In the genomic region with DNA sequence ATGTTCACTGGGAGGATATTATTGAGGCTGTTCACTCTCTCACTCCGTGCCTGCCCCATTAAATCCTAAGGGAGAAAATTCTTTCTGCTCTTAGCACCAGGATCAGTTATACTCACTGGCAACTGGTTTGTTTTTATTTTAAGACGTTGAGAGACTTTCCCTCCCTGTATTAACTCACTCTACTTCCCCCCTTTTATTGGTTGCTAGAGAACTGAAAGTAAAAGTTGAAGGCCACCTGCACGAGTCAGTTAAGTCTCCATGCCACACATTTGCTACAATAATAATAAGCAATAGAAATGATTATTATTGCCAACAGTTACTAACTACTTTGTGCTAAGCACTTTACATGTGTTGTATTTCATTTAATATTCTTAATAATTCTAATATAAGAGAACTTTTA, we compare ENCODE assay signal across 10 cellular contexts. TPM values are rescaled to one million over a fixed set of nuclear protein-coding genes. Genes with fewer than 3 reads are reported as not detected.
DNase-seq lines count a peak whose midpoint lies in the region; ATAC-seq, FAIRE-seq and TF ChIP-seq lines count a peak whose summit lies in the region.
"Not testable (repeated sequence)": the region's sequence is repeated elsewhere in the genome, so short reads cannot be mapped to it uniquely, and the experiment has no call there.
"Had no signal": no experiment of that assay in that cellular context is flagged by ENCODE, and none has a peak within 500 bp of the region (broad histone marks: within the 10 kb centered on the region; RNA-seq: fewer than 3 reads in every experiment).

No MANE protein-coding gene starts in this region.

- DNase-seq in GM12891 (ENCODE audit: insufficient read length, low spot score); activated naive CD8-positive, alpha-beta T cell treated with anti-CD3 and anti-CD28 coated beads, Interleukin-2, amount 10 ng/mL, durations not matched to agents 7 days and 5 days; stimulated activated effector memory CD8-positive, alpha-beta T cell treated with anti-CD3 and anti-CD28 coated beads, Interleukin-12 subunit alpha, Interleukin-12 subunit beta, amount 100 ng/mL, for 72 hours (ENCODE audit: low spot score in 2 of 2): not testable (repeated sequence)
- DNase-seq in SIG-M5 treated with dmso at 0.1 percent for 504 hours (lab: John Stamatoyannopoulos, UW; ENCODE audit: unreplicated experiment): peak; percentile 0

- ATAC-seq in GM19351 (IDR thresholded peaks at IDR 0.05; ENCODE audit: unreplicated experiment): peak; percentile 87
- peak; percentile 95 for ATAC-seq in GM21723 (IDR thresholded peaks at IDR 0.05; ENCODE audit: unreplicated experiment)
- peak; percentile 68 for ATAC-seq in HG03025 (IDR thresholded peaks at IDR 0.05; ENCODE audit: low FRiP score, unreplicated experiment)
- ATAC-seq in HG03571 (IDR thresholded peaks at IDR 0.05; ENCODE audit: unreplicated experiment): peak; percentile 70
- not testable (repeated sequence) for ATAC-seq in activated naive CD8-positive, alpha-beta T cell treated with anti-CD3 and anti-CD28 coated beads, Interleukin-2, amount 10 ng/mL, durations not matched to agents 7 days and 5 days (ENCODE audit: low read depth); stimulated activated effector memory CD8-positive, alpha-beta T cell treated with anti-CD3 and anti-CD28 coated beads, Interleukin-12 subunit alpha, Interleukin-12 subunit beta, amount 100 ng/mL, for 72 hours

- H3K4me1 Mint-ChIP-seq in activated naive CD8-positive, alpha-beta T cell treated with anti-CD3 and anti-CD28 coated beads, Interleukin-2, amount 10 ng/mL, durations not matched to agents 7 days and 5 days: not testable (repeated sequence)
- H3K4me1 Mint-ChIP-seq in stimulated activated effector memory CD8-positive, alpha-beta T cell treated with anti-CD3 and anti-CD28 coated beads, Interleukin-12 subunit alpha, Interleukin-12 subunit beta, amount 100 ng/mL, for 72 hours: peaks cover 21% of the 10 kb centered on the region

- POLR2A ChIA-PET in activated naive CD8-positive, alpha-beta T cell treated with anti-CD3 and anti-CD28 coated beads, Interleukin-2, amount 10 ng/mL, durations not matched to agents 7 days and 5 days (lab: Charles Lee): interaction anchor here (0.6 kb wide), 1 partner anchor 220 kb away, joined by 3 read pairs; no protein-coding TSS in a partner anchor

- H3K4me3 Mint-ChIP-seq in activated naive CD8-positive, alpha-beta T cell treated with anti-CD3 and anti-CD28 coated beads, Interleukin-2, amount 10 ng/mL, durations not matched to agents 7 days and 5 days: peak overlapping the region; percentile 63
- H3K4me3 Mint-ChIP-seq in stimulated activated effector memory CD8-positive, alpha-beta T cell treated with anti-CD3 and anti-CD28 coated beads, Interleukin-12 subunit alpha, Interleukin-12 subunit beta, amount 100 ng/mL, for 72 hours: peak overlapping the region; percentile 30

- not testable (repeated sequence) for H3K9me3 Mint-ChIP-seq in activated naive CD8-positive, alpha-beta T cell treated with anti-CD3 and anti-CD28 coated beads, Interleukin-2, amount 10 ng/mL, durations not matched to agents 7 days and 5 days; stimulated activated effector memory CD8-positive, alpha-beta T cell treated with anti-CD3 and anti-CD28 coated beads, Interleukin-12 subunit alpha, Interleukin-12 subunit beta, amount 100 ng/mL, for 72 hours

- not testable (repeated sequence) for H3K36me3 Mint-ChIP-seq in activated naive CD8-positive, alpha-beta T cell treated with anti-CD3 and anti-CD28 coated beads, Interleukin-2, amount 10 ng/mL, durations not matched to agents 7 days and 5 days; stimulated activated effector memory CD8-positive, alpha-beta T cell treated with anti-CD3 and anti-CD28 coated beads, Interleukin-12 subunit alpha, Interleukin-12 subunit beta, amount 100 ng/mL, for 72 hours

- FAIRE-seq in GM12891 (lab: Jason Lieb, UNC): peak; percentile 48

- not testable (repeated sequence) for TF ChIP-seq POLR2A in GM12891 (IDR thresholded peaks at IDR 0.05; ENCODE audit: low read depth, low read length)

- peak overlapping the region; percentile 54 for H3K27ac Mint-ChIP-seq in activated naive CD8-positive, alpha-beta T cell treated with anti-CD3 and anti-CD28 coated beads, Interleukin-2, amount 10 ng/mL, durations not matched to agents 7 days and 5 days
- H3K27ac Mint-ChIP-seq in stimulated activated effector memory CD8-positive, alpha-beta T cell treated with anti-CD3 and anti-CD28 coated beads, Interleukin-12 subunit alpha, Interleukin-12 subunit beta, amount 100 ng/mL, for 72 hours: not testable (repeated sequence)

- not testable (repeated sequence) for H3K27me3 Mint-ChIP-seq in activated naive CD8-positive, alpha-beta T cell treated with anti-CD3 and anti-CD28 coated beads, Interleukin-2, amount 10 ng/mL, durations not matched to agents 7 days and 5 days

RNA-seq across cellular contexts. Expression of a gene that starts 40.5 kb away (rescaled TPM):
- polyA plus RNA-seq in GM12891 (2012; ENCODE audit: low read depth, missing spikeins): not detected
- total RNA-seq in activated naive CD8-positive, alpha-beta T cell treated with anti-CD3 and anti-CD28 coated beads, Interleukin-2, amount 10 ng/mL, durations not matched to agents 7 days and 5 days: not detected
- total RNA-seq: HT-29, Peyer's patch had no signal
